13 cellular contexts compared by ENCODE assay signal in genomic region chr15:78440375-78441373, GRCh38. TPM values are rescaled to one million over a fixed set of nuclear protein-coding genes. Genes with fewer than 3 reads are reported as not detected.
A peak's percentile ranks its signal among the peaks of the same experiment; 100 is the strongest.
DNase-seq lines count a peak whose midpoint lies in the region; ATAC-seq, FAIRE-seq and TF ChIP-seq lines count a peak whose summit lies in the region.
"Had no signal": no experiment of that assay in that cellular context is flagged by ENCODE, and none has a peak within 500 bp of the region (broad histone marks: within the 10 kb centered on the region; RNA-seq: fewer than 3 reads in every experiment).

No MANE protein-coding gene starts in this region.

- no peak for TF ChIP-seq EP300 in HepG2 (IDR thresholded peaks at IDR 0.05; ENCODE audit: low read depth in 2 of 2, low read length in 2 of 2)
- no peak for TF ChIP-seq EP300 in HepG2 (CRISPR knock-in tag; IDR thresholded peaks at IDR 0.05; ENCODE audit: borderline replicate concordance)

- H3K4me1 ChIP-seq in HepG2 (ENCODE audit: insufficient read depth, low read length) (peaks cover 50% of the 10 kb centered on the region), right lobe of liver (peaks cover 0 to 21% (median 4%) of the 10 kb centered on the region in 4 donors), hepatocyte (ENCODE audit: insufficient read depth) (peaks cover 24% of the 10 kb centered on the region), esophagus squamous epithelium (peaks cover 8 to 67% (median 22%) of the 10 kb centered on the region in 3 donors)

- no peaks in the 10 kb centered on the region for H3K9me2 ChIP-seq in hepatocyte (replicated peaks; ENCODE audit: insufficient read depth)

- no peaks in the 10 kb centered on the region for H3K9me3 Mint-ChIP-seq in stimulated activated naive CD8-positive, alpha-beta T cell treated with anti-CD3 and anti-CD28 coated beads, Interleukin-15, amount 100 ng/mL, for 72 hours

- H3K4me1 Mint-ChIP-seq in T-helper 17 cell = peaks cover 44% of the 10 kb centered on the region
- H3K4me1 Mint-ChIP-seq in stimulated activated naive CD8-positive, alpha-beta T cell treated with anti-CD3 and anti-CD28 coated beads, Interleukin-15, amount 100 ng/mL, for 72 hours = peaks cover 64% of the 10 kb centered on the region

- H3K36me3 ChIP-seq in HepG2 (replicated peaks in 1 of 2; ENCODE audit: control insufficient read depth in 1 of 2, insufficient read depth in 2 of 2, low read length in 2 of 2) = peaks cover 11 to 27% of the 10 kb centered on the region in 2 experiments; a peak in 4 of 5 replicates
- H3K36me3 ChIP-seq in right lobe of liver = peaks cover 0 to 26% (median 6%) of the 10 kb centered on the region in 4 donors
- no peaks in the 10 kb centered on the region for H3K36me3 ChIP-seq in hepatocyte (replicated peaks; ENCODE audit: insufficient read depth, low read depth)
- H3K36me3 ChIP-seq in esophagus squamous epithelium = peaks cover 0 to 58% (median 9%) of the 10 kb centered on the region in 3 donors
- H3K36me3 ChIP-seq: prostate gland had no signal

- peaks cover 3% of the 10 kb centered on the region for H3K36me3 Mint-ChIP-seq in T-helper 17 cell (ENCODE audit: low read depth)

- no peak for TF ChIP-seq RAD21 in HepG2 (CRISPR knock-in tag; IDR thresholded peaks at IDR 0.05)

- DNase-seq in HepG2 (ENCODE audit: low spot score) (no peak), right lobe of liver (no peak), T-helper 17 cell (no peak), hepatocyte (ENCODE audit: low spot score) (no peak), esophagus squamous epithelium (lab: John Stamatoyannopoulos, UW) (no peak), islet precursor cell (no peak)
- peak in 1 of 2 donors; percentile 29 for DNase-seq in stimulated activated naive CD8-positive, alpha-beta T cell treated with anti-CD3 and anti-CD28 coated beads, Interleukin-15, amount 100 ng/mL, for 72 hours
- DNase-seq: erythroblast, mammary epithelial cell, T1000 had no signal

- in situ Hi-C loops in HepG2 (cut with HindIII; ENCODE audit: extremely low pct_ligation_motif_present, low pct_unique_long_range_greater_than_20kb) = no loop called here

- no peaks in the 10 kb centered on the region; a peak in 1 of 5 replicates for H3K27me3 ChIP-seq in HepG2 (ENCODE audit: control insufficient read depth in 1 of 2, insufficient read depth in 2 of 2, low read length in 2 of 2)
- no peaks in the 10 kb centered on the region for H3K27me3 ChIP-seq in right lobe of liver
- H3K27me3 ChIP-seq in hepatocyte = no peaks in the 10 kb centered on the region
- no peaks in the 10 kb centered on the region for H3K27me3 ChIP-seq in esophagus squamous epithelium

- H3K9ac ChIP-seq in HepG2 (ENCODE audit: insufficient read depth, low read depth, low read length) = peak overlapping the region; percentile 44; the same call in 1 of the 2 replicates

- no peaks in the 10 kb centered on the region for H3K27me3 Mint-ChIP-seq in T-helper 17 cell
- no peaks in the 10 kb centered on the region for H3K27me3 Mint-ChIP-seq in stimulated activated naive CD8-positive, alpha-beta T cell treated with anti-CD3 and anti-CD28 coated beads, Interleukin-15, amount 100 ng/mL, for 72 hours

- CTCF ChIA-PET in HepG2 (lab: Yijun Ruan, JAX; ENCODE audit: low intra/inter-chr PET ratio, low total read pairs) = no interaction called here

- TF ChIP-seq CTCF in HepG2 (CRISPR knock-in tag; IDR thresholded peaks at IDR 0.05) (no peak), right lobe of liver (IDR thresholded peaks at IDR 0.05) (no peak), hepatocyte (IDR thresholded peaks at IDR 0.05; ENCODE audit: poor library complexity) (no peak), esophagus squamous epithelium (IDR thresholded peaks at IDR 0.05) (no peak)

- H4K20me1 ChIP-seq in HepG2 (ENCODE audit: insufficient read depth, low read length) (peaks cover 9% of the 10 kb centered on the region), hepatocyte (ENCODE audit: insufficient read depth, poor library complexity, severe bottlenecking) (peaks cover 50% of the 10 kb centered on the region)

- intact Hi-C loops in HepG2 (cut with micrococcal nuclease; ENCODE audit: unreplicated experiment) (no loop called here), right lobe of liver (cut with DNase I) (no loop called here), esophagus squamous epithelium (cut with DNase I) (no loop called here)

- H3K4me3 Mint-ChIP-seq in T-helper 17 cell = peak overlapping the region; percentile 39
- peak overlapping the region; percentile 58 to 64 for H3K4me3 Mint-ChIP-seq in stimulated activated naive CD8-positive, alpha-beta T cell treated with anti-CD3 and anti-CD28 coated beads, Interleukin-15, amount 100 ng/mL, for 72 hours

- WGBS in HepG2 (ENCODE audit: low lambda C conversion rate) = 97% methylated on average over 3 of the region's 3 CpGs
- 58% methylated on average over 3 of the region's 3 CpGs for WGBS in right lobe of liver (ENCODE audit: insufficient coverage, low coverage, low lambda C conversion rate, missing lambda C conversion rate)
- 88% methylated on average over 3 of the region's 3 CpGs for WGBS in hepatocyte (ENCODE audit: low lambda C conversion rate, missing lambda C conversion rate)
- 69 to 73% methylated on average over 3 of the region's 3 CpGs for WGBS in esophagus squamous epithelium, 2 donors

- no peak for ATAC-seq in HepG2
- ATAC-seq in right lobe of liver = no peak
- no peak for ATAC-seq in T-helper 17 cell
- peak; percentile 41 for ATAC-seq in stimulated activated naive CD8-positive, alpha-beta T cell treated with anti-CD3 and anti-CD28 coated beads, Interleukin-15, amount 100 ng/mL, for 72 hours
- no peak for ATAC-seq in HG03469 (IDR thresholded peaks at IDR 0.05; ENCODE audit: unreplicated experiment)

- H2AFZ ChIP-seq in HepG2 (ENCODE audit: low read length) (no peak overlapping the region), hepatocyte (no peak overlapping the region)

- H3K9me3 ChIP-seq in HepG2 (ENCODE audit: low read length) = no peaks in the 10 kb centered on the region
- no peaks in the 10 kb centered on the region for H3K9me3 ChIP-seq in right lobe of liver
- no peaks in the 10 kb centered on the region for H3K9me3 ChIP-seq in T-helper 17 cell (ENCODE audit: control insufficient read depth, low read length, poor library complexity, severe bottlenecking)
- H3K9me3 ChIP-seq in hepatocyte (ENCODE audit: low read depth) = no peaks in the 10 kb centered on the region
- no peaks in the 10 kb centered on the region for H3K9me3 ChIP-seq in esophagus squamous epithelium
- H3K9me3 ChIP-seq: prostate gland had no signal

- H3K27ac Mint-ChIP-seq in T-helper 17 cell = peak overlapping the region; percentile 29
- peak overlapping the region; percentile 44 to 83 for H3K27ac Mint-ChIP-seq in stimulated activated naive CD8-positive, alpha-beta T cell treated with anti-CD3 and anti-CD28 coated beads, Interleukin-15, amount 100 ng/mL, for 72 hours

- H3K4me2 ChIP-seq in HepG2 (ENCODE audit: low read depth, low read length) (peak overlapping the region; percentile 81), hepatocyte (peak overlapping the region; percentile 75)

- H3K4me3 ChIP-seq in HepG2 (replicated peaks in 1 of 3; ENCODE audit: insufficient read depth in 1 of 3, low read depth in 2 of 3, low read length in 3 of 3) = peak overlapping the region in 2 of 3 experiments; percentile 18 to 97; a peak in 1 of 6 replicates
- H3K4me3 ChIP-seq in right lobe of liver = no peak overlapping the region
- H3K4me3 ChIP-seq in hepatocyte = no peak overlapping the region
- no peak overlapping the region for H3K4me3 ChIP-seq in esophagus squamous epithelium
- H3K4me3 ChIP-seq: prostate gland had no signal

- H3K27ac ChIP-seq in HepG2 (ENCODE audit: extremely low read length, insufficient read depth, low read length) (no peak overlapping the region), right lobe of liver (no peak overlapping the region), hepatocyte (no peak overlapping the region), esophagus squamous epithelium (no peak overlapping the region)
- H3K27ac ChIP-seq: C4-2B, prostate gland had no signal

- POLR2A ChIA-PET in HepG2 (lab: Yijun Ruan, JAX) = interaction anchor here (3.6 kb wide), 1 partner anchor 100 kb away, joined by 17 read pairs; the partner anchor contains the start of gene PSMA4

- BruUV-seq in HepG2 (replicated peaks; lab: Mats Ljungman, UMichigan) = no TSS peak

- H3K79me2 ChIP-seq in HepG2 (ENCODE audit: insufficient read depth, low read length) = peaks cover 71% of the 10 kb centered on the region
- peaks cover 75% of the 10 kb centered on the region for H3K79me2 ChIP-seq in hepatocyte

- TF ChIP-seq POLR2A in HepG2 (IDR thresholded peaks at IDR 0.05; ENCODE audit: insufficient read depth in 1 of 2, low read depth in 2 of 2, low read length in 2 of 2) (no peak), right lobe of liver (IDR thresholded peaks at IDR 0.05) (no peak), esophagus squamous epithelium (IDR thresholded peaks at IDR 0.05) (no peak)

- no peak for FAIRE-seq in HepG2 (lab: Jason Lieb, UNC)

RNA-seq across cellular contexts. Expression of gene IREB2, which starts 2.7 kb away (rescaled TPM):
- total RNA-seq in HepG2 (2016; rRNA removed; fragmentation: Illumina TruSeq; extraction: Trizol) (30.4 and 66.4 TPM in 2 replicates), right lobe of liver (10 to 100 TPM; 17.1 to 36.2 (median 25.6) TPM), T-helper 17 cell (10 to 100 TPM; 51.9 to 56.3 TPM), hepatocyte (46.6 and 54.0 TPM in 2 replicates), esophagus squamous epithelium (10 to 100 TPM; 17.2 to 35.3 (median 25.1) TPM)
- 4.8 and 10.3 TPM in 2 replicates for total RNA-seq in HepG2 (2016; cell fraction: cytosol; rRNA removed; fragmentation: Illumina TruSeq; extraction: Trizol; ENCODE audit: low read depth)
- 28.4 and 65.6 TPM in 2 replicates for total RNA-seq in HepG2 (2016; cell fraction: insoluble cytoplasmic fraction; rRNA removed; fragmentation: Illumina TruSeq; extraction: Trizol)
- 15.3 and 17.3 TPM in 2 replicates for total RNA-seq in HepG2 (2016; cell fraction: membrane; rRNA removed; fragmentation: Illumina TruSeq; extraction: Trizol)
- 42.4 and 45.9 TPM in 2 replicates for total RNA-seq in HepG2 (2016; cell fraction: nucleus; rRNA removed; fragmentation: Illumina TruSeq; extraction: Trizol)
- polyA plus RNA-seq in HepG2 (2011; rRNA removed) (19.1 and 24.2 TPM in 2 replicates), hepatocyte (20.4 and 22.7 TPM in 2 replicates)
- polyA plus RNA-seq in HepG2 (2011; cell fraction: cytosol; rRNA removed) = 8.7 and 13.2 TPM in 2 replicates
- polyA plus RNA-seq in HepG2 (2011; cell fraction: nucleus; rRNA removed) = 16.6 and 19.4 TPM in 2 replicates
- polyA plus RNA-seq in HepG2 (2012) = 28.6 and 38.1 TPM in 2 replicates
- polyA plus RNA-seq in HepG2 (2016; cell fraction: cytosol; fragmentation: Illumina TruSeq; extraction: Trizol; ENCODE audit: low read depth) = 1.3 and 1.4 TPM in 2 replicates
- 42.2 and 43.3 TPM in 2 replicates for polyA plus RNA-seq in HepG2 (2016; cell fraction: insoluble cytoplasmic fraction; fragmentation: Illumina TruSeq; extraction: Trizol; ENCODE audit: low read depth)
- polyA plus RNA-seq in HepG2 (2016; cell fraction: membrane; fragmentation: Illumina TruSeq; extraction: Trizol; ENCODE audit: low read depth) = 4.5 and 5.2 TPM in 2 replicates
- 37.4 and 43.1 TPM in 2 replicates for polyA plus RNA-seq in HepG2 (2016; cell fraction: nucleus; fragmentation: Illumina TruSeq; extraction: Trizol; ENCODE audit: insufficient read depth, low read depth)
- polyA minus RNA-seq in HepG2 (2011; rRNA and poly(A)+ RNA removed; ENCODE audit: low replicate concordance) = 21.8 and 39.0 TPM in 2 replicates
- 40.3 and 45.6 TPM in 2 replicates for polyA minus RNA-seq in HepG2 (2011; cell fraction: cytosol; rRNA and poly(A)+ RNA removed)
- 82.4 and 84.9 TPM in 2 replicates for polyA minus RNA-seq in HepG2 (2011; cell fraction: nucleus; rRNA and poly(A)+ RNA removed)

Comparison
In these comparisons a context has a peak if more than half of its experiments do, and no peak if none do; other contexts are left out.
1. H3K4me3 ChIP-seq: peak in HepG2 (2 of 3); none in right lobe of liver (0 of 3), hepatocyte (single experiment) and esophagus squamous epithelium (0 of 4).